In the genomic region with DNA sequence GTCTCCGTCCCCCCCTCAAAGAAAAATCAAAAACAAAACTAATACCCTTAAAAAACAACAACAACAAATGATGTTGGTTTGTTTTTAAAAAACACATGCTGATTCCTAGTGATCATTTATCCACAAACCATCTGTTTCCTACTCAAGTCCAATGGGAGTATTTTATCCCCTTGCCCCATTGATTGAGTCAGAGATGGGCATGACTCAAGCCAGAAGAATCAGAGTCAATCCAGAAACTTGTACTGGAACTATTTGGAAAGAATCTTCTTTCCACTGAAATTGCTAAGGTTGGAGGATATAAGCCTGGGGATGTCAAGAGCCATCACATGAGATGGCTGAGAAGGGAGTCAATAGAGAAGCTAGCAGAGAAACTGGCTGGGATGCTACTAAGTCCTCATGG, we compare ENCODE assay signal across 20 cellular contexts.
"Had no signal": no experiment of that assay in that cellular context is flagged by ENCODE, and none has a peak within 500 bp of the region (broad histone marks: within the 10 kb centered on the region; RNA-seq: fewer than 3 reads in every experiment).

No MANE protein-coding gene starts in this region.

- DNase-seq: activated CD4-positive, alpha-beta T cell treated with anti-CD3 and anti-CD28 coated beads for 48 hours; activated CD4-positive, CD25-positive, alpha-beta regulatory T cell; activated CD8-positive, alpha-beta memory T cell treated with anti-CD3 and anti-CD28 coated beads, Interleukin-2, amount 50 U/mL, for 4 hours; activated effector memory CD4-positive, alpha-beta T cell treated with Interleukin-2 at 50 U/mL for 16 hours; activated naive CD4-positive, alpha-beta T cell treated with anti-CD3 and anti-CD28 coated beads, Interleukin-2, amount 10 ng/mL, durations not matched to agents 7 days and 5 days; activated naive CD8-positive, alpha-beta T cell treated with anti-CD3 and anti-CD28 coated beads, Interleukin-2, amount 50 U/mL, for 24 hours; activated T-cell treated with anti-CD3 and anti-CD28 coated beads, Interleukin-2, amount 50 U/mL, for 4 hours; aorta; erythroblast; immature natural killer cell; left ventricle myocardium superior; naive thymus-derived CD4-positive, alpha-beta T cell; stimulated activated naive CD8-positive, alpha-beta T cell treated with anti-CD3 and anti-CD28 coated beads, Interleukin-15, Interleukin-2, amounts not matched to agents 100 U/mL and 50 U/mL, for 24 hours; T-helper 9 cell; uterus had no signal

- H3K36me3 Mint-ChIP-seq: activated naive CD4-positive, alpha-beta T cell treated with anti-CD3 and anti-CD28 coated beads, Interleukin-2, amount 10 ng/mL, durations not matched to agents 7 days and 5 days; immature natural killer cell; naive thymus-derived CD4-positive, alpha-beta T cell had no signal

- H3K4me1 Mint-ChIP-seq: activated naive CD4-positive, alpha-beta T cell treated with anti-CD3 and anti-CD28 coated beads, Interleukin-2, amount 10 ng/mL, durations not matched to agents 7 days and 5 days; activated naive CD8-positive, alpha-beta T cell treated with anti-CD3 and anti-CD28 coated beads, Interleukin-2, amount 50 U/mL, for 24 hours; immature natural killer cell; naive thymus-derived CD4-positive, alpha-beta T cell had no signal

- H3K4me3 Mint-ChIP-seq: activated naive CD4-positive, alpha-beta T cell treated with anti-CD3 and anti-CD28 coated beads, Interleukin-2, amount 10 ng/mL, durations not matched to agents 7 days and 5 days; activated naive CD8-positive, alpha-beta T cell treated with anti-CD3 and anti-CD28 coated beads, Interleukin-2, amount 50 U/mL, for 24 hours; activated T-cell treated with anti-CD3 and anti-CD28 coated beads, Interleukin-2, amount 50 U/mL, for 4 hours; immature natural killer cell; naive thymus-derived CD4-positive, alpha-beta T cell had no signal

- H3K27ac Mint-ChIP-seq: activated naive CD4-positive, alpha-beta T cell treated with anti-CD3 and anti-CD28 coated beads, Interleukin-2, amount 10 ng/mL, durations not matched to agents 7 days and 5 days; activated naive CD8-positive, alpha-beta T cell treated with anti-CD3 and anti-CD28 coated beads, Interleukin-2, amount 50 U/mL, for 24 hours; immature natural killer cell had no signal

- H3K4me3 ChIP-seq: coronary artery, prostate gland, right atrium auricular region, skin epidermis, tibial nerve, uterus had no signal

- H3K27me3 Mint-ChIP-seq: activated naive CD4-positive, alpha-beta T cell treated with anti-CD3 and anti-CD28 coated beads, Interleukin-2, amount 10 ng/mL, durations not matched to agents 7 days and 5 days had no signal

- H3K9me3 Mint-ChIP-seq: activated naive CD4-positive, alpha-beta T cell treated with anti-CD3 and anti-CD28 coated beads, Interleukin-2, amount 10 ng/mL, durations not matched to agents 7 days and 5 days; activated naive CD8-positive, alpha-beta T cell treated with anti-CD3 and anti-CD28 coated beads, Interleukin-2, amount 50 U/mL, for 24 hours; activated T-cell treated with anti-CD3 and anti-CD28 coated beads, Interleukin-2, amount 50 U/mL, for 4 hours; immature natural killer cell had no signal

- H3K36me3 ChIP-seq: prostate gland, right atrium auricular region, tibial nerve, uterus had no signal

- H3K9me3 ChIP-seq: prostate gland, right atrium auricular region, uterus had no signal

- H3K27me3 ChIP-seq: right atrium auricular region, tibial nerve, uterus had no signal

- H3K27ac ChIP-seq: coronary artery, prostate gland, right atrium auricular region, tibial nerve, uterus had no signal

- H3K4me1 ChIP-seq: prostate gland, right atrium auricular region, tibial nerve, uterus had no signal

- ATAC-seq: activated naive CD8-positive, alpha-beta T cell treated with anti-CD3 and anti-CD28 coated beads, Interleukin-2, amount 50 U/mL, for 24 hours; activated T-cell treated with anti-CD3 and anti-CD28 coated beads, Interleukin-2, amount 50 U/mL, for 4 hours; left ventricle myocardium superior; naive thymus-derived CD4-positive, alpha-beta T cell; stimulated activated naive CD8-positive, alpha-beta T cell treated with anti-CD3 and anti-CD28 coated beads, Interleukin-15, Interleukin-2, amounts not matched to agents 100 U/mL and 50 U/mL, for 24 hours had no signal
